In the genomic region with DNA sequence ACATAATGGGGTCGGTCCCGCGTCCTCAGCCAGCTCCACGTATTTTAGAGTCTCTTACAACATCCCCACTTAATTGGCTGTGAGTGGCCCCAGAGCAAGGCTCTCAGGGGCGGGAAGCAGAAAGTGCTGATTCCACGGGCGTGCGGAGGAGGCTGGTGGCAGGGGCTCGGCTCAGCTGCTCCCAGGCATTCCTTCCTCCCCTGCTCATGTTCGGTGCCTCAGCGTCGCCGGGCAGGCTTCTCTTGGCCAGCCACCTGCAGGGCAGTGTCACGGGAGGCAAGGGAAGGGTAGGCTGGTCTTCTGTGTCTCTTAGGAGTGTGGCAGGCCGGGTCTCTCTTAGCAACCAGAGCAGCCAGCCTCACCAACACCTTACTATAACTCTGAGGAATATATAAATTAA, we compare ENCODE assay signal across 7 cellular contexts. TPM values are rescaled to one million over a fixed set of nuclear protein-coding genes. Genes with fewer than 3 reads are reported as not detected.
DNase-seq lines count a peak whose midpoint lies in the region; ATAC-seq and TF ChIP-seq lines count a peak whose summit lies in the region.

No MANE protein-coding gene starts in this region.

- H3K4me3 ChIP-seq in PC-3 (ENCODE audit: low read length): no peak overlapping the region
- peak overlapping the region in 3 of 4 donors; percentile 21 to 41 (median 29) for H3K4me3 ChIP-seq in esophagus muscularis mucosa
- H3K4me3 ChIP-seq in mucosa of rectum (ENCODE audit: low read length in 2 of 2): no peak overlapping the region
- no peak overlapping the region for H3K4me3 ChIP-seq in tibial nerve

- no peaks in the 10 kb centered on the region for H3K36me3 ChIP-seq in PC-3 (ENCODE audit: low read depth, low read length)
- peaks cover under 1 to 6% (median 3%) of the 10 kb centered on the region in 4 donors for H3K36me3 ChIP-seq in esophagus muscularis mucosa
- peaks cover 0 to under 1% of the 10 kb centered on the region in 2 donors for H3K36me3 ChIP-seq in mucosa of rectum (ENCODE audit: control insufficient read depth in 2 of 2, insufficient read depth in 2 of 2, low read length in 2 of 2)
- peaks cover 0 to 6% (median 0%) of the 10 kb centered on the region in 3 donors for H3K36me3 ChIP-seq in tibial nerve

- no TSS peak for BruUV-seq in PC-3 (replicated peaks; lab: Mats Ljungman, UMichigan)

- H2AFZ ChIP-seq in PC-3 (ENCODE audit: low read length): no peak overlapping the region

- peak overlapping the region; percentile 90 for H3K9ac ChIP-seq in PC-3 (ENCODE audit: low read length)
- peak overlapping the region; percentile 6 to 13 for H3K9ac ChIP-seq in mucosa of rectum (ENCODE audit: low read depth in 1 of 2, low read length in 2 of 2)

- H3K4me2 ChIP-seq in PC-3 (ENCODE audit: low read length): peak overlapping the region; percentile 69; the same call in 1 of the 2 replicates

- no peak for TF ChIP-seq CTCF in PC-3 (conservative IDR thresholded peaks at IDR 0.05; ENCODE audit: low read depth, low read length)
- no peak for TF ChIP-seq CTCF in esophagus muscularis mucosa (IDR thresholded peaks at IDR 0.05)
- no peak for TF ChIP-seq CTCF in tibial nerve (IDR thresholded peaks at IDR 0.05)

- no peaks in the 10 kb centered on the region for H4K20me1 ChIP-seq in PC-3 (ENCODE audit: low read length)

- intact Hi-C loops in PC-3 (cut with micrococcal nuclease) (no loop called here), esophagus muscularis mucosa (cut with DNase I) (no loop called here)

- CTCF ChIA-PET in PC-3 (lab: Charles Lee): no interaction called here

- POLR2A ChIA-PET in PC-3 (lab: Charles Lee; ENCODE audit: unreplicated experiment): no interaction called here

- H3K27ac ChIP-seq in PC-3 (ENCODE audit: low read length) (peak overlapping the region; percentile 100), esophagus muscularis mucosa (replicated peaks in 1 of 4) (peak overlapping the region; percentile 76 to 84 (median 82)), mucosa of rectum (ENCODE audit: low read depth in 2 of 2, low read length in 2 of 2) (peak overlapping the region; percentile 73 to 76), tibial nerve (peak overlapping the region; percentile 19 to 83 (median 78))

- H3K4me1 ChIP-seq in PC-3 (ENCODE audit: insufficient read depth, low read length) (peaks cover 27% of the 10 kb centered on the region), esophagus muscularis mucosa (peaks cover 40 to 58% (median 56%) of the 10 kb centered on the region in 4 donors), mucosa of rectum (ENCODE audit: control insufficient read depth in 2 of 2, insufficient read depth in 2 of 2, low read length in 2 of 2) (peaks cover 10 to 13% of the 10 kb centered on the region in 2 donors), tibial nerve (peaks cover 0 to 34% (median 7%) of the 10 kb centered on the region in 4 donors)

- DNase-seq in PC-3 (no peak), esophagus muscularis mucosa (ENCODE audit: extremely low spot score) (no peak), tibial nerve (ENCODE audit: low spot score in 2 of 2) (no peak), NCI-H524 treated with DMSO at 0.1 percent for 48 hours (lab: John Stamatoyannopoulos, UW) (no peak), ecto neural progenitor cell (ENCODE audit: low spot score) (no peak)

- H3K9me2 ChIP-seq in PC-3 (replicated peaks; ENCODE audit: low read length): no peaks in the 10 kb centered on the region

- no peak for ATAC-seq in PC-3
- no peak for ATAC-seq in GM18909 (IDR thresholded peaks at IDR 0.05; ENCODE audit: poor library complexity, unreplicated experiment)

- TF ChIP-seq POLR2A in esophagus muscularis mucosa (IDR thresholded peaks at IDR 0.05; ENCODE audit: low read depth): no peak
- no peak for TF ChIP-seq POLR2A in tibial nerve (IDR thresholded peaks at IDR 0.05)

- TF ChIP-seq EP300 in esophagus muscularis mucosa (IDR thresholded peaks at IDR 0.05): no peak
- no peak for TF ChIP-seq EP300 in tibial nerve (IDR thresholded peaks at IDR 0.05)

- H3K9me3 ChIP-seq in PC-3 (ENCODE audit: low read length) (no peaks in the 10 kb centered on the region), esophagus muscularis mucosa (no peaks in the 10 kb centered on the region), mucosa of rectum (ENCODE audit: control insufficient read depth in 2 of 2, low read length in 2 of 2) (no peaks in the 10 kb centered on the region), tibial nerve (no peaks in the 10 kb centered on the region)

- 48% methylated on average over 14 of the region's 15 CpGs for whole genome bisulfite sequencing in esophagus muscularis mucosa
- 59% methylated on average over 15 of the region's 15 CpGs for WGBS in tibial nerve, 2 donors

- H3F3A ChIP-seq in PC-3 (ENCODE audit: low read length, unreplicated experiment): no peaks in the 10 kb centered on the region

- H3K27me3 ChIP-seq in PC-3 (ENCODE audit: low read length) (no peaks in the 10 kb centered on the region), esophagus muscularis mucosa (peaks cover 0 to 8% (median 0%) of the 10 kb centered on the region in 4 donors), mucosa of rectum (ENCODE audit: control insufficient read depth in 2 of 2, insufficient read depth in 2 of 2, low read length in 2 of 2) (no peaks in the 10 kb centered on the region), tibial nerve (peaks cover 0 to 8% of the 10 kb centered on the region in 2 donors)

- H3K79me2 ChIP-seq in PC-3 (ENCODE audit: low read length): no peaks in the 10 kb centered on the region

RNA-seq across cellular contexts. Expression of a gene that starts 33.8 kb away (rescaled TPM):
- total RNA-seq in PC-3 (2014; rRNA removed) (4.4 and 5.9 TPM in 2 replicates), esophagus muscularis mucosa (10 to 100 TPM; 19.5 to 30.1 (median 24.2) TPM), tibial nerve (10 to 100 TPM in 2 of 4 donors, 1 to 10 TPM in 2; 9.0 to 18.6 (median 12.6) TPM)

RNA-seq across cellular contexts. Expression of a gene that starts 53.5 kb away (rescaled TPM):
- total RNA-seq in PC-3 (2014; rRNA removed) (22.0 and 33.2 TPM in 2 replicates), esophagus muscularis mucosa (10 to 100 TPM; 90.3 to 93.0 (median 92.3) TPM), tibial nerve (100 to 1,000 TPM in 2 of 4 donors, 10 to 100 TPM in 2; 64.0 to 109 (median 96.6) TPM)

RNA-seq across cellular contexts. Expression of a gene that starts 53.8 kb away (rescaled TPM):
- 4.9 and 7.2 TPM in 2 replicates for total RNA-seq in PC-3 (2014; rRNA removed)
- total RNA-seq in esophagus muscularis mucosa: 1 to 10 TPM; 5.1 to 9.0 (median 5.9) TPM
- 10 to 100 TPM; 20.5 to 24.0 (median 21.2) TPM for total RNA-seq in tibial nerve

Comparison
In these comparisons a context has a peak if more than half of its experiments do, and no peak if none do; other contexts are left out.
1. H3K4me3 ChIP-seq: peak in esophagus muscularis mucosa (3 of 4); none in PC-3 (single experiment), mucosa of rectum (0 of 2) and tibial nerve (0 of 4).
2. Peak in every context shown above with its lines, with median percentiles within 50 percentile points of each other: H3K27ac ChIP-seq.